Comparison of ENCODE assay signal across 1 cellular context in the genomic region with DNA sequence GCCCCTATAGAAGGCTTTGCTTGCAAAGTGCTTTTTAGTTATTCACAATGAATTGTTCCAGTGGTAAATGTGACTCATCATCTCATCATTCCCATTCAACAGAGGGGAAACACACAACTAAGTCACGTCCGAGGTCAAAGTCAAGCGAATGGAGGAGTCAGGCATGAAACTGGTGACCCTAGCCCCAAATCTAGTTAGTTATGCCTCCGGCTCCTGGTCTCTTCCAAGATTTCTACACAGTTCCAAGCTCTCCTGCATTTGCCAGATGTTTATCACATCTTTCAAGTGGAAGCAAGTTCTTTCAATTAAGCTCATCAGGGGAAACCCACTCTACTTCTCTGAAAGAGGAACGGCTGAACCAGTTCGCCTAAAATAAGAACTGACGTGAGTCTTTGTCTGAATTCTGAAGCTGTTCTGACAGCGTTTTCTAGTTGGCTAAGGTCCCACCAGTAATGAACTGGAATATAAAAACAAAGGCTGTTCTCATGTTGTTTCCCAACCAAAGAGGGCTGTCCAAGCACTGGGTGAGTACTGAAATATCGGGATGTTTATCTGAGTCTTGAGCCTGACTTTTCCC.
TF ChIP-seq lines count a peak whose summit lies in the region.

No MANE protein-coding gene starts in this region.

TF ChIP-seq in GM23338, 12 proteins besides CTCF, POLR2A, EP300 and RAD21 (continued from another document):
- no peak for TF ChIP-seq REST (IDR thresholded peaks at IDR 0.05; ENCODE audit: unreplicated experiment)
